In the genomic region with DNA sequence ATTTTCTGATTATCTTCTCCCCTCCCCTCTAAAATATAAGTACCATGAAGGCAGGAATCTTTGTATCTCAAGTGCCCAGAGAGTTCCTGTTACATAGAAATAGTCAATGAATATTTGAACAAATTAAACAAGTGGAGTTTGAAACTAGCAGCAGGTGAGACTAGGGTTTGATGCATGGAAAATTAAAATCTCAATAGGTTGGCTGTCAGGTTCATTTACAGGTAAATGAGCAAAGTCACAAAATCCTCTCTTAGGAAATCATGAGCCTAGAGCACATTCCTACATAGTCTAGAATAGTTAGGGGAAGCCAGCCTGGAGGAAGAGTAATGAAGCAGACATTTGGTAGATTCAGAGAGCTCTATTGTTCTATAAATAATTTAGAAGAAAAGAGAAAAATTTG, we compare ENCODE assay signal across 1 cellular context.
A peak's percentile ranks its signal among the peaks of the same experiment; 100 is the strongest.
TF ChIP-seq lines count a peak whose summit lies in the region.

No MANE protein-coding gene starts in this region.

TF ChIP-seq in GM23338, 12 proteins besides CTCF, POLR2A, EP300 and RAD21:
- TF ChIP-seq, protein P1, sequence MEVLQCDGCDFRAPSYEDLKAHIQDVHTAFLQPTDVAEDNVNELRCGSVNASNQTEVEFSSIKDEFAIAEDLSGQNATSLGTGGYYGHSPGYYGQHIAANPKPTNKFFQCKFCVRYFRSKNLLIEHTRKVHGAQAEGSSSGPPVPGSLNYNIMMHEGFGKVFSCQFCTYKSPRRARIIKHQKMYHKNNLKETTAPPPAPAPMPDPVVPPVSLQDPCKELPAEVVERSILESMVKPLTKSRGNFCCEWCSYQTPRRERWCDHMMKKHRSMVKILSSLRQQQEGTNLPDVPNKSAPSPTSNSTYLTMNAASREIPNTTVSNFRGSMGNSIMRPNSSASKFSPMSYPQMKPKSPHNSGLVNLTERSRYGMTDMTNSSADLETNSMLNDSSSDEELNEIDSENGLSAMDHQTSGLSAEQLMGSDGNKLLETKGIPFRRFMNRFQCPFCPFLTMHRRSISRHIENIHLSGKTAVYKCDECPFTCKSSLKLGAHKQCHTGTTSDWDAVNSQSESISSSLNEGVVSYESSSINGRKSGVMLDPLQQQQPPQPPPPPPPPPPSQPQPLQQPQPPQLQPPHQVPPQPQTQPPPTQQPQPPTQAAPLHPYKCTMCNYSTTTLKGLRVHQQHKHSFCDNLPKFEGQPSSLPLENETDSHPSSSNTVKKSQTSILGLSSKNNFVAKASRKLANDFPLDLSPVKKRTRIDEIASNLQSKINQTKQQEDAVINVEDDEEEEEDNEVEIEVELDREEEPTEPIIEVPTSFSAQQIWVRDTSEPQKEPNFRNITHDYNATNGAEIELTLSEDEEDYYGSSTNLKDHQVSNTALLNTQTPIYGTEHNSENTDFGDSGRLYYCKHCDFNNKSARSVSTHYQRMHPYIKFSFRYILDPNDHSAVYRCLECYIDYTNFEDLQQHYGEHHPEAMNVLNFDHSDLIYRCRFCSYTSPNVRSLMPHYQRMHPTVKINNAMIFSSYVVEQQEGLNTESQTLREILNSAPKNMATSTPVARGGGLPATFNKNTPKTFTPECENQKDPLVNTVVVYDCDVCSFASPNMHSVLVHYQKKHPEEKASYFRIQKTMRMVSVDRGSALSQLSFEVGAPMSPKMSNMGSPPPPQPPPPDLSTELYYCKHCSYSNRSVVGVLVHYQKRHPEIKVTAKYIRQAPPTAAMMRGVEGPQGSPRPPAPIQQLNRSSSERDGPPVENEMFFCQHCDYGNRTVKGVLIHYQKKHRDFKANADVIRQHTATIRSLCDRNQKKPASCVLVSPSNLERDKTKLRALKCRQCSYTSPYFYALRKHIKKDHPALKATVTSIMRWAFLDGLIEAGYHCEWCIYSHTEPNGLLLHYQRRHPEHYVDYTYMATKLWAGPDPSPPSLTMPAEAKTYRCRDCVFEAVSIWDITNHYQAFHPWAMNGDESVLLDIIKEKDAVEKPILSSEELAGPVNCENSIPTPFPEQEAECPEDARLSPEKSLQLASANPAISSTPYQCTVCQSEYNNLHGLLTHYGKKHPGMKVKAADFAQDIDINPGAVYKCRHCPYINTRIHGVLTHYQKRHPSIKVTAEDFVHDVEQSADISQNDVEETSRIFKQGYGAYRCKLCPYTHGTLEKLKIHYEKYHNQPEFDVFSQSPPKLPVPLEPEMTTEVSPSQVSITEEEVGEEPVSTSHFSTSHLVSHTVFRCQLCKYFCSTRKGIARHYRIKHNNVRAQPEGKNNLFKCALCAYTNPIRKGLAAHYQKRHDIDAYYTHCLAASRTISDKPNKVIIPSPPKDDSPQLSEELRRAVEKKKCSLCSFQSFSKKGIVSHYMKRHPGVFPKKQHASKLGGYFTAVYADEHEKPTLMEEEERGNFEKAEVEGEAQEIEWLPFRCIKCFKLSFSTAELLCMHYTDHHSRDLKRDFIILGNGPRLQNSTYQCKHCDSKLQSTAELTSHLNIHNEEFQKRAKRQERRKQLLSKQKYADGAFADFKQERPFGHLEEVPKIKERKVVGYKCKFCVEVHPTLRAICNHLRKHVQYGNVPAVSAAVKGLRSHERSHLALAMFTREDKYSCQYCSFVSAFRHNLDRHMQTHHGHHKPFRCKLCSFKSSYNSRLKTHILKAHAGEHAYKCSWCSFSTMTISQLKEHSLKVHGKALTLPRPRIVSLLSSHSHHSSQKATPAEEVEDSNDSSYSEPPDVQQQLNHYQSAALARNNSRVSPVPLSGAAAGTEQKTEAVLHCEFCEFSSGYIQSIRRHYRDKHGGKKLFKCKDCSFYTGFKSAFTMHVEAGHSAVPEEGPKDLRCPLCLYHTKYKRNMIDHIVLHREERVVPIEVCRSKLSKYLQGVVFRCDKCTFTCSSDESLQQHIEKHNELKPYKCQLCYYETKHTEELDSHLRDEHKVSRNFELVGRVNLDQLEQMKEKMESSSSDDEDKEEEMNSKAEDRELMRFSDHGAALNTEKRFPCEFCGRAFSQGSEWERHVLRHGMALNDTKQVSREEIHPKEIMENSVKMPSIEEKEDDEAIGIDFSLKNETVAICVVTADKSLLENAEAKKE (CRISPR knock-in tag; IDR thresholded peaks at IDR 0.05): peak; percentile 64; the same call in 1 of the 2 replicates
- TF ChIP-seq ZNF331 (CRISPR knock-in tag; IDR thresholded peaks at IDR 0.05; ENCODE audit: low read depth) (no peak), NANOG (IDR thresholded peaks at IDR 0.05; ENCODE audit: borderline replicate concordance) (peak; percentile 83; the same call in 1 of the 2 replicates)
